Comparison of ENCODE assay signal across 1 cellular context in the genomic region with DNA sequence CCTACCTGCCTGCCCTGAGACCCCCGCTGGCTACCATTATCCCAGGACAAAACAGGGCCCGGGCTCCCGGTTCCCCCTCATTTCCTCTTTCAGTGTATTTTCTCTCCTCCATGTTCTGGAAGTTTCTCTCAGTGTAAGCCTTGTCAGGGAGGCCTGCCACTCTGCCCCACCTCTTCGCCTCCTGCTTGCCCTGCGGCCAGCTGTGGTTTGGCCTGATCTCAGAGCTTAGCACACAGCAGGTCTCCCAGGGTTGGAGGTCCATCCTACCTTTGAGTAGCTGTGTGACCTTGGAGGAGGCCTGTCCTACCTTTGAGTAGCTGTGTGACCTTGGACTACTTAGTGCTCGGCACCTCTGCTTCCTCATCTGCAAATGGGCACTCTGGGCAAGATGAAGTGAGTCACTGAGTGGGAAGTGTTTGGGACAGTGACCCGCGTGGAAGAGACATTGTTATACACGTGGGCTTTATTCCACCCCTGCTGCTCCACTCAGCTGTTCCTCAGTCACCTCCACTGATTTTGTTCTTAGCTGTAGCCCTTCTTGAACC.
TF ChIP-seq lines count a peak whose summit lies in the region.

No MANE protein-coding gene starts in this region.

TF ChIP-seq in HepG2, 621 proteins besides CTCF, POLR2A, EP300 and RAD21:
- TF ChIP-seq ZNF749 (CRISPR knock-in tag; IDR thresholded peaks at IDR 0.05; ENCODE audit: borderline replicate concordance) (no peak), RBFOX2 (IDR thresholded peaks at IDR 0.05; ENCODE audit: low read depth, low read length) (no peak), TEAD3 (CRISPR knock-in tag; optimal IDR thresholded peaks at IDR 0.05; ENCODE audit: borderline replicate concordance) (no peak), IKZF1 (IDR thresholded peaks at IDR 0.05) (no peak), ZBTB21 (CRISPR knock-in tag; IDR thresholded peaks at IDR 0.05) (no peak), ZBTB8A (CRISPR knock-in tag; IDR thresholded peaks at IDR 0.05; ENCODE audit: borderline replicate concordance, low read depth) (no peak), ZNF138 (CRISPR knock-in tag; IDR thresholded peaks at IDR 0.05; ENCODE audit: low read depth) (no peak), THYN1 (CRISPR knock-in tag; IDR thresholded peaks at IDR 0.05; ENCODE audit: borderline replicate concordance, low read depth) (no peak), CBX2 (IDR thresholded peaks at IDR 0.05; ENCODE audit: low read depth, low read length) (no peak), CBX2 (CRISPR knock-in tag; IDR thresholded peaks at IDR 0.05; ENCODE audit: low read depth) (no peak), ZFP62 (CRISPR knock-in tag; IDR thresholded peaks at IDR 0.05) (no peak), PCBP2 (optimal IDR thresholded peaks at IDR 0.05; ENCODE audit: low read depth, low read length, poor library complexity, severe bottlenecking) (no peak), TP53 (CRISPR knock-in tag; conservative IDR thresholded peaks at IDR 0.05) (no peak), KMT2A (CRISPR knock-in tag; IDR thresholded peaks at IDR 0.05) (no peak), ZNF10 (CRISPR knock-in tag; IDR thresholded peaks at IDR 0.05; ENCODE audit: borderline replicate concordance, low read depth) (no peak), ZFP36L2 (CRISPR knock-in tag; IDR thresholded peaks at IDR 0.05) (no peak)
- TF ChIP-seq, protein P1, sequence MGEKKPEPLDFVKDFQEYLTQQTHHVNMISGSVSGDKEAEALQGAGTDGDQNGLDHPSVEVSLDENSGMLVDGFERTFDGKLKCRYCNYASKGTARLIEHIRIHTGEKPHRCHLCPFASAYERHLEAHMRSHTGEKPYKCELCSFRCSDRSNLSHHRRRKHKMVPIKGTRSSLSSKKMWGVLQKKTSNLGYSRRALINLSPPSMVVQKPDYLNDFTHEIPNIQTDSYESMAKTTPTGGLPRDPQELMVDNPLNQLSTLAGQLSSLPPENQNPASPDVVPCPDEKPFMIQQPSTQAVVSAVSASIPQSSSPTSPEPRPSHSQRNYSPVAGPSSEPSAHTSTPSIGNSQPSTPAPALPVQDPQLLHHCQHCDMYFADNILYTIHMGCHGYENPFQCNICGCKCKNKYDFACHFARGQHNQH (CRISPR knock-in tag; IDR thresholded peaks at IDR 0.05) = no peak
- TF ChIP-seq, protein P2, sequence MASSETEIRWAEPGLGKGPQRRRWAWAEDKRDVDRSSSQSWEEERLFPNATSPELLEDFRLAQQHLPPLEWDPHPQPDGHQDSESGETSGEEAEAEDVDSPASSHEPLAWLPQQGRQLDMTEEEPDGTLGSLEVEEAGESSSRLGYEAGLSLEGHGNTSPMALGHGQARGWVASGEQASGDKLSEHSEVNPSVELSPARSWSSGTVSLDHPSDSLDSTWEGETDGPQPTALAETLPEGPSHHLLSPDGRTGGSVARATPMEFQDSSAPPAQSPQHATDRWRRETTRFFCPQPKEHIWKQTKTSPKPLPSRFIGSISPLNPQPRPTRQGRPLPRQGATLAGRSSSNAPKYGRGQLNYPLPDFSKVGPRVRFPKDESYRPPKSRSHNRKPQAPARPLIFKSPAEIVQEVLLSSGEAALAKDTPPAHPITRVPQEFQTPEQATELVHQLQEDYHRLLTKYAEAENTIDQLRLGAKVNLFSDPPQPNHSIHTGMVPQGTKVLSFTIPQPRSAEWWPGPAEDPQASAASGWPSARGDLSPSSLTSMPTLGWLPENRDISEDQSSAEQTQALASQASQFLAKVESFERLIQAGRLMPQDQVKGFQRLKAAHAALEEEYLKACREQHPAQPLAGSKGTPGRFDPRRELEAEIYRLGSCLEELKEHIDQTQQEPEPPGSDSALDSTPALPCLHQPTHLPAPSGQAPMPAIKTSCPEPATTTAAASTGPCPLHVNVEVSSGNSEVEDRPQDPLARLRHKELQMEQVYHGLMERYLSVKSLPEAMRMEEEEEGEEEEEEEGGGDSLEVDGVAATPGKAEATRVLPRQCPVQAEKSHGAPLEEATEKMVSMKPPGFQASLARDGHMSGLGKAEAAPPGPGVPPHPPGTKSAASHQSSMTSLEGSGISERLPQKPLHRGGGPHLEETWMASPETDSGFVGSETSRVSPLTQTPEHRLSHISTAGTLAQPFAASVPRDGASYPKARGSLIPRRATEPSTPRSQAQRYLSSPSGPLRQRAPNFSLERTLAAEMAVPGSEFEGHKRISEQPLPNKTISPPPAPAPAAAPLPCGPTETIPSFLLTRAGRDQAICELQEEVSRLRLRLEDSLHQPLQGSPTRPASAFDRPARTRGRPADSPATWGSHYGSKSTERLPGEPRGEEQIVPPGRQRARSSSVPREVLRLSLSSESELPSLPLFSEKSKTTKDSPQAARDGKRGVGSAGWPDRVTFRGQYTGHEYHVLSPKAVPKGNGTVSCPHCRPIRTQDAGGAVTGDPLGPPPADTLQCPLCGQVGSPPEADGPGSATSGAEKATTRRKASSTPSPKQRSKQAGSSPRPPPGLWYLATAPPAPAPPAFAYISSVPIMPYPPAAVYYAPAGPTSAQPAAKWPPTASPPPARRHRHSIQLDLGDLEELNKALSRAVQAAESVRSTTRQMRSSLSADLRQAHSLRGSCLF (CRISPR knock-in tag; IDR thresholded peaks at IDR 0.05; ENCODE audit: borderline replicate concordance) = no peak
